11 cellular contexts compared by ENCODE assay signal in the genomic region with DNA sequence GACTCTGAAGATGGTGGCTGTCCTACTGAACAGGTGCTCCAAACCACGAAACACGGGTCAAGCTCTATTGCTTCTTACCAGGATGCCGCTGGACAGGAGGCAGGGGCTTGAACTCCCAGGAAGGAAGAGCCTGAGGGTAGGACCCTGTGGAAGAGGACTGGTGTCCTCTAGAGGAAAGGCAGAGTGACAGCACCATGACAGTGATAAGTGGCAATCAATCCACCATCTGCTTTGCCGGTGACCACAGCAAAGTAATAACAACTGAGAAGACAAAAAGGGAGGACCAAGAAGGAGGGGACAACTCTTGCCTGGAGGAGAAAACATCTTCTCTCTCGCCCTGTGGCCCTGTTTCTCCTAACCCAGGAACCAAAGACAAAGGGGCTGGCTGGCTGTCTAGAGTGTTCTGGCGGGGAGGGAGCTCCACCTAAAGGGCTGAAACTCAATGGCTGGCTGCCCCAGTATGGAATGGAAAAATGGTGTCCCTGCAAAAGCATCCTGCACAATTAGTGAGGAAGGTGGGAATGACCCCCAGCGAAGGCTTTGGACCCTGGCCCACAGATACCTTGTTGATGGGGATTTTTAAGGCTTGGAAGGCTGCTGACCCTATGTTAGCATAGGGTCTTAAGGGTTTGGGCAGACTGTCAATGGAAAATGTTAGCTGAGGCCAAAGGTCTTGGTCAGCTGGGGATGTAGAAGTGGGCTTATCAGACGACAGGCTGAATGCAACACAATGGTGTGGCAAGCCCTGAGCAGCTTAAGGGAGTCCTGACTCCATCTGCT. TPM values are rescaled to one million over a fixed set of nuclear protein-coding genes. Genes with fewer than 3 reads are reported as not detected.
DNase-seq lines count a peak whose midpoint lies in the region; ATAC-seq and TF ChIP-seq lines count a peak whose summit lies in the region.
"Had no signal": no experiment of that assay in that cellular context is flagged by ENCODE, and none has a peak within 500 bp of the region (broad histone marks: within the 10 kb centered on the region; RNA-seq: fewer than 3 reads in every experiment).

No MANE protein-coding gene starts in this region.

- H3K27ac ChIP-seq in DND-41 (ENCODE audit: low read length) (no peak overlapping the region), mesenchymal stem cell (ENCODE audit: low read length, poor library complexity, severe bottlenecking) (no peak overlapping the region), adrenal gland (no peak overlapping the region)
- H3K27ac ChIP-seq: sigmoid colon had no signal

- CTCF ChIA-PET in WTC11 (lab: Charles Lee): interaction anchor here (0.6 to 2.5 kb wide), 21 partner anchors 10 to 411 kb away, joined by 3 to 21 read pairs (median 4); partner anchors contain the start of gene ERCC3

- H3K27me3 Mint-ChIP-seq in WTC11 (ENCODE audit: low read depth): no peaks in the 10 kb centered on the region
- H3K27me3 Mint-ChIP-seq: stimulated activated naive CD8-positive, alpha-beta T cell treated with anti-CD3 and anti-CD28 coated beads, Interleukin-15, amount 100 ng/mL, for 72 hours had no signal

- H3K14ac ChIP-seq in mesenchymal stem cell (ENCODE audit: low read length in 2 of 2): no peak overlapping the region

- no peaks in the 10 kb centered on the region for H3K36me3 Mint-ChIP-seq in WTC11

- no peaks in the 10 kb centered on the region for H3K79me2 ChIP-seq in DND-41 (ENCODE audit: insufficient read depth, low read length)

- ATAC-seq in DND-41 (ENCODE audit: insufficient read depth, low read depth) (peak; percentile 52; the same call in 1 of the 3 replicates), WTC11 (peak; percentile 72)
- no peak for ATAC-seq in stimulated activated naive CD8-positive, alpha-beta T cell treated with anti-CD3 and anti-CD28 coated beads, Interleukin-15, Interleukin-2, amounts not matched to agents 100 U/mL and 50 U/mL, for 24 hours
- ATAC-seq: stimulated activated naive CD8-positive, alpha-beta T cell treated with anti-CD3 and anti-CD28 coated beads, Interleukin-15, amount 100 ng/mL, for 72 hours had no signal

- no peak overlapping the region for H4K91ac ChIP-seq in mesenchymal stem cell (ENCODE audit: low read length)

- H3K4me3 ChIP-seq in DND-41 (ENCODE audit: low read depth in 1 of 2, low read length in 2 of 2) (no peak overlapping the region), mesenchymal stem cell (ENCODE audit: insufficient read depth in 1 of 2, low read depth in 1 of 2, low read length in 2 of 2) (no peak overlapping the region), adrenal gland (no peak overlapping the region)
- H3K4me3 ChIP-seq: sigmoid colon had no signal

- H2AK5ac ChIP-seq in mesenchymal stem cell (ENCODE audit: low read length, severe bottlenecking): no peak overlapping the region

- DNase-seq in DND-41 (no peak), HT-29 (ENCODE audit: low spot score) (peak; percentile 14), WTC11 (ENCODE audit: low spot score) (peak; percentile 28), mesenchymal stem cell (peak; percentile 8), NCI-H1417 (lab: John Stamatoyannopoulos, UW) (no peak), NCI-H2081 (lab: John Stamatoyannopoulos, UW) (no peak), adrenal gland (no peak)
- DNase-seq in stimulated activated naive CD8-positive, alpha-beta T cell treated with anti-CD3 and anti-CD28 coated beads, Interleukin-15, Interleukin-2, amounts not matched to agents 100 U/mL and 50 U/mL, for 24 hours: no peak
- DNase-seq: NCI-H1436; sigmoid colon; stimulated activated naive CD8-positive, alpha-beta T cell treated with anti-CD3 and anti-CD28 coated beads, Interleukin-15, amount 100 ng/mL, for 72 hours had no signal

- H3K27me3 ChIP-seq in DND-41 (ENCODE audit: insufficient read depth, low read length, poor library complexity) (no peaks in the 10 kb centered on the region), mesenchymal stem cell (ENCODE audit: control insufficient read depth in 1 of 2, insufficient read depth in 1 of 2, low read length in 2 of 2) (no peaks in the 10 kb centered on the region), adrenal gland (no peaks in the 10 kb centered on the region)
- H3K27me3 ChIP-seq: sigmoid colon had no signal

- H3K4me1 ChIP-seq in DND-41 (ENCODE audit: insufficient read depth, low read length) (no peaks in the 10 kb centered on the region), mesenchymal stem cell (ENCODE audit: control insufficient read depth, insufficient read depth, low read depth, low read length) (peaks cover 2% of the 10 kb centered on the region), adrenal gland (replicated peaks in 1 of 2) (no peaks in the 10 kb centered on the region)
- H3K4me1 ChIP-seq: sigmoid colon had no signal

- H3K4me2 ChIP-seq in DND-41 (ENCODE audit: insufficient read depth, low read length): no peak overlapping the region
- no peak overlapping the region for H3K4me2 ChIP-seq in mesenchymal stem cell (ENCODE audit: low read length, poor library complexity, severe bottlenecking)

- H3K9me3 ChIP-seq in DND-41 (ENCODE audit: insufficient read depth, low read length, severe bottlenecking) (no peaks in the 10 kb centered on the region), mesenchymal stem cell (ENCODE audit: control insufficient read depth, low read length) (no peaks in the 10 kb centered on the region), adrenal gland (replicated peaks in 1 of 3) (no peaks in the 10 kb centered on the region)
- H3K9me3 ChIP-seq: sigmoid colon had no signal

- no peak overlapping the region for H2BK12ac ChIP-seq in mesenchymal stem cell (ENCODE audit: low read length in 2 of 2)

- no peak overlapping the region for H4K8ac ChIP-seq in mesenchymal stem cell (ENCODE audit: low read length)

- H2BK120ac ChIP-seq in mesenchymal stem cell (ENCODE audit: low read depth, low read length): no peak overlapping the region

- H3K27ac Mint-ChIP-seq in WTC11: no peak overlapping the region

- intact Hi-C loops in adrenal gland (cut with DNase I): no loop called here

- H4K20me1 ChIP-seq in DND-41 (ENCODE audit: insufficient read depth, low read length): no peaks in the 10 kb centered on the region

- H3K4me1 Mint-ChIP-seq in WTC11: peaks cover 49% of the 10 kb centered on the region

- H2BK5ac ChIP-seq in mesenchymal stem cell (ENCODE audit: low read depth, low read length, poor library complexity, severe bottlenecking): no peak overlapping the region

- H2BK15ac ChIP-seq in mesenchymal stem cell (ENCODE audit: low read depth, poor library complexity, severe bottlenecking): peak overlapping the region; percentile 57

- no peak overlapping the region for H3K18ac ChIP-seq in mesenchymal stem cell (ENCODE audit: low read depth in 1 of 2, low read length in 2 of 2)

- H3K9me3 Mint-ChIP-seq in WTC11: no peaks in the 10 kb centered on the region
- H3K9me3 Mint-ChIP-seq: stimulated activated naive CD8-positive, alpha-beta T cell treated with anti-CD3 and anti-CD28 coated beads, Interleukin-15, amount 100 ng/mL, for 72 hours had no signal

- no peak overlapping the region for H3K4ac ChIP-seq in mesenchymal stem cell (ENCODE audit: low read depth in 1 of 2, low read length in 2 of 2)

- TF ChIP-seq CTCF in DND-41 (IDR thresholded peaks at IDR 0.05; ENCODE audit: borderline replicate concordance, extremely low read depth, low read length, poor library complexity, severe bottlenecking): peak; percentile 52
- no peak for TF ChIP-seq CTCF in WTC11 (IDR thresholded peaks at IDR 0.05)
- no peak for TF ChIP-seq CTCF in adrenal gland (IDR thresholded peaks at IDR 0.05)

- no peak for TF ChIP-seq POLR2A in adrenal gland (IDR thresholded peaks at IDR 0.05)

- no peak overlapping the region for H3K9ac ChIP-seq in DND-41 (ENCODE audit: low read depth, low read length)
- no peak overlapping the region for H3K9ac ChIP-seq in mesenchymal stem cell (ENCODE audit: low read length)

- H2AFZ ChIP-seq in DND-41 (ENCODE audit: low read depth, low read length) (no peak overlapping the region), mesenchymal stem cell (ENCODE audit: low read depth, low read length) (no peak overlapping the region)

- H3K36me3 ChIP-seq in DND-41 (ENCODE audit: insufficient read depth, low read length) (peaks cover 7% of the 10 kb centered on the region; the same call in 1 of the 2 replicates), mesenchymal stem cell (ENCODE audit: control insufficient read depth in 1 of 2, insufficient read depth in 2 of 2, low read depth in 1 of 2, low read length in 2 of 2) (peaks cover 0 to 10% of the 10 kb centered on the region in 2 experiments), adrenal gland (replicated peaks in 1 of 2) (no peaks in the 10 kb centered on the region)

- 87% methylated on average over 8 of the region's 8 CpGs for WGBS in mesenchymal stem cell
- 89 to 91% (median 90%) methylated on average over 7 to 8 of the region's 8 CpGs for WGBS in adrenal gland, 4 donors

- H3K79me1 ChIP-seq in mesenchymal stem cell (replicated peaks; ENCODE audit: low read length, poor library complexity, severe bottlenecking): no peaks in the 10 kb centered on the region

- H3K4me3 Mint-ChIP-seq in WTC11: no peak overlapping the region
- H3K4me3 Mint-ChIP-seq: stimulated activated naive CD8-positive, alpha-beta T cell treated with anti-CD3 and anti-CD28 coated beads, Interleukin-15, amount 100 ng/mL, for 72 hours had no signal

- POLR2A ChIA-PET in WTC11 (lab: Charles Lee): interaction anchor here (0.9 kb wide), 1 partner anchor 13 kb away, joined by 3 read pairs; no protein-coding TSS in a partner anchor

- H3K23ac ChIP-seq in mesenchymal stem cell (ENCODE audit: low read length in 2 of 2): peak overlapping the region in 1 of 2 experiments; percentile 53

TF ChIP-seq in WTC11, 78 proteins besides CTCF, POLR2A, EP300 and RAD21 (continues in another document):
- TF ChIP-seq, protein P1, sequence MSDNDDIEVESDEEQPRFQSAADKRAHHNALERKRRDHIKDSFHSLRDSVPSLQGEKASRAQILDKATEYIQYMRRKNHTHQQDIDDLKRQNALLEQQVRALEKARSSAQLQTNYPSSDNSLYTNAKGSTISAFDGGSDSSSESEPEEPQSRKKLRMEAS (CRISPR knock-in tag; IDR thresholded peaks at IDR 0.05): 0 out of 2 replicates have a peak, but pooled peaks have one; percentile 10
- TF ChIP-seq CREM (CRISPR knock-in tag; IDR thresholded peaks at IDR 0.05) (no peak), GABPB1 (CRISPR knock-in tag; IDR thresholded peaks at IDR 0.05) (peak; percentile 36)

RNA-seq across cellular contexts. Expression of gene PROC, which starts 35.4 kb away (rescaled TPM):
- total RNA-seq in HT-29 (2014; rRNA removed; shearing (Covaris generic)): 0.74 and 1.3 TPM in 2 replicates
- 0.30 to 0.59 TPM (median 0.39 TPM) in 3 replicates for total RNA-seq in WTC11 (2021)
- 0.06 TPM for polyA plus RNA-seq in mesenchymal stem cell (2013, experiment 1 of 2)
- not detected for polyA plus RNA-seq in mesenchymal stem cell (2013, experiment 2 of 2)
- not detected for total RNA-seq in adrenal gland
- polyA plus RNA-seq in adrenal gland: under 1 TPM in 2 of 3 donors, not detected in 1; 0.10 to 0.16 TPM
- total RNA-seq: sigmoid colon had no signal

Comparison
In these comparisons a context has a peak if more than half of its experiments do, and no peak if none do; other contexts are left out.
1. DNase-seq: peak in HT-29 (single experiment), WTC11 (single experiment) and mesenchymal stem cell (single experiment); none in DND-41 (single experiment), NCI-H1417 (0 of 3), stimulated activated naive CD8-positive, alpha-beta T cell treated with anti-CD3 and anti-CD28 coated beads, Interleukin-15, Interleukin-2, amounts not matched to agents 100 U/mL and 50 U/mL, for 24 hours (single experiment), NCI-H2081 (0 of 2) and adrenal gland (0 of 7).